Comparison of ENCODE assay signal across 32 cellular contexts in the genomic region with DNA sequence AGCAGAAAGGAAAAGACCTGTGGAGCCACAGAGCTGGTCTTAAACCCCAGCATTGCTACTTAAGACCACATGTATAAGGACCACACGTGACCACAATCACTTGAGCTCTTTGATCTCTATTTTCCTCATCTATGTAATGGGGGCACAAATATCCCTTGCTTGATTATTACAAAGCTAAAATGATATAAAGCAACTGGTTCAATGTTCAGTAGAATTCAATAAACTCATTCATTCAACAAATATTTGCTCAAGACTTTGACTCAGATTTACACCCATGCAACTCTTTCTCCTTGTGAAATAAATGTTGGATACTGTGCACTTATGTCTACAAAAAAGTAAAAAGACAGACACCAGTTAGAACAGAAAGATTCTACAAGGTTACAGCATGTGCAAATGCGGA.
"Had no signal": no experiment of that assay in that cellular context is flagged by ENCODE, and none has a peak within 500 bp of the region (broad histone marks: within the 10 kb centered on the region; RNA-seq: fewer than 3 reads in every experiment).

No MANE protein-coding gene starts in this region.

- H3K9me3 Mint-ChIP-seq: activated B cell treated with CpG ODN at 0.5 μM for 24 hours; activated CD4-positive, alpha-beta memory T cell treated with anti-CD3 and anti-CD28 coated beads for 36 hours; activated naive CD4-positive, alpha-beta T cell treated with anti-CD3 and anti-CD28 coated beads for 36 hours; activated naive CD4-positive, alpha-beta T cell treated with anti-CD3 and anti-CD28 coated beads, Interleukin-2, amount 50 U/mL, for 72 hours; activated T-cell treated with anti-CD3 and anti-CD28 coated beads, Interleukin-2, amount 50 U/mL, for 4 hours; activated T-helper 1 cell treated with anti-CD3 and anti-CD28 coated beads, Interleukin-12 subunit alpha, Interleukin-12 subunit beta, Interleukin-2, Interleukin-4 antibody, amounts not matched to agents 30 ng/mL and 10 ng/mL and 1 ng/mL, durations not matched to agents 14 hours and 24 hours and 36 hours; T-cell had no signal

- ATAC-seq: activated naive CD4-positive, alpha-beta T cell treated with anti-CD3 and anti-CD28 coated beads, Interleukin-2, amount 50 U/mL, for 72 hours; activated T-cell treated with anti-CD3 and anti-CD28 coated beads, Interleukin-2, amount 50 U/mL, for 4 hours; body of pancreas; SK-N-SH treated with all-trans-retinoic acid at 6 μM for 48 hours; T-cell; T-helper 17 cell had no signal

- H3K4me3 ChIP-seq: adrenal gland, body of pancreas, breast epithelium, Peyer's patch had no signal

- H3K4me1 ChIP-seq: body of pancreas, breast epithelium had no signal

- H3K4me3 Mint-ChIP-seq: activated B cell treated with CpG ODN at 0.5 μM for 24 hours; activated CD4-positive, alpha-beta memory T cell treated with anti-CD3 and anti-CD28 coated beads for 36 hours; activated naive CD4-positive, alpha-beta T cell treated with anti-CD3 and anti-CD28 coated beads for 36 hours; activated T-cell treated with anti-CD3 and anti-CD28 coated beads, Interleukin-2, amount 50 U/mL, for 4 hours; activated T-helper 1 cell treated with anti-CD3 and anti-CD28 coated beads, Interleukin-12 subunit alpha, Interleukin-12 subunit beta, Interleukin-2, Interleukin-4 antibody, amounts not matched to agents 30 ng/mL and 10 ng/mL and 1 ng/mL, durations not matched to agents 14 hours and 24 hours and 36 hours; T-cell; T-helper 17 cell had no signal

- H3K36me3 ChIP-seq: adrenal gland, breast epithelium, Peyer's patch had no signal

- DNase-seq: activated B cell treated with CpG ODN at 0.5 μM for 24 hours; activated CD4-positive, alpha-beta memory T cell treated with anti-CD3 and anti-CD28 coated beads for 36 hours; activated CD4-positive, alpha-beta T cell treated with anti-CD3 and anti-CD28 coated beads for 4 hours; activated CD4-positive, alpha-beta T cell treated with anti-CD3 and anti-CD28 coated beads, Interleukin-2, amount 50 U/mL, for 1 hour; activated CD4-positive, CD25-positive, alpha-beta regulatory T cell treated with anti-CD3 and anti-CD28 coated beads, Interleukin-2, amount 50 U/mL, for 72 hours; activated CD8-positive, alpha-beta memory T cell treated with anti-CD3 and anti-CD28 coated beads, Interleukin-2, amount 50 U/mL, for 4 hours; activated gamma-delta T cell treated with Interleukin-2 at 50 U/mL for 16 hours; activated naive CD4-positive, alpha-beta T cell treated with anti-CD3 and anti-CD28 coated beads for 36 hours; activated T-cell treated with anti-CD3 and anti-CD28 coated beads for 4 hours; activated T-cell treated with anti-CD3 and anti-CD28 coated beads, Interleukin-2, amount 50 U/mL, for 4 hours; adrenal gland; body of pancreas; Karpas-422; NCI-H1048; NCI-H1105 treated with DMSO at 0.1 percent for 48 hours; NCI-H1436; NCI-H1694; NCI-H1930; NCI-H2081 treated with DMSO at 0.1 percent for 48 hours; NCI-H226; NCI-H446 treated with DMSO at 0.1 percent for 48 hours; NCI-H524; Peyer's patch; RPMI8226; SHP77 treated with DMSO at 0.1 percent for 48 hours; T-cell; T-helper 17 cell had no signal

- H3K27ac ChIP-seq: adrenal gland, body of pancreas, breast epithelium, Peyer's patch, VCaP had no signal

- H3K27ac Mint-ChIP-seq: activated B cell treated with CpG ODN at 0.5 μM for 24 hours; activated CD4-positive, alpha-beta memory T cell treated with anti-CD3 and anti-CD28 coated beads for 36 hours; activated naive CD4-positive, alpha-beta T cell treated with anti-CD3 and anti-CD28 coated beads for 36 hours; activated naive CD4-positive, alpha-beta T cell treated with anti-CD3 and anti-CD28 coated beads, Interleukin-2, amount 50 U/mL, for 72 hours; activated T-helper 1 cell treated with anti-CD3 and anti-CD28 coated beads, Interleukin-12 subunit alpha, Interleukin-12 subunit beta, Interleukin-2, Interleukin-4 antibody, amounts not matched to agents 30 ng/mL and 10 ng/mL and 1 ng/mL, durations not matched to agents 14 hours and 24 hours and 36 hours; T-cell; T-helper 17 cell had no signal

- H3K27me3 Mint-ChIP-seq: activated B cell treated with CpG ODN at 0.5 μM for 24 hours; activated CD4-positive, alpha-beta memory T cell treated with anti-CD3 and anti-CD28 coated beads for 36 hours had no signal

- H3K9me3 ChIP-seq: adrenal gland, body of pancreas, breast epithelium, Peyer's patch had no signal

- H3K27me3 ChIP-seq: adrenal gland, body of pancreas, breast epithelium, Peyer's patch had no signal

- H3K36me3 Mint-ChIP-seq: activated CD4-positive, alpha-beta memory T cell treated with anti-CD3 and anti-CD28 coated beads for 36 hours; activated naive CD4-positive, alpha-beta T cell treated with anti-CD3 and anti-CD28 coated beads, Interleukin-2, amount 50 U/mL, for 72 hours; T-cell had no signal
